ENCODE assay signal across 8 cellular contexts in the genomic region with DNA sequence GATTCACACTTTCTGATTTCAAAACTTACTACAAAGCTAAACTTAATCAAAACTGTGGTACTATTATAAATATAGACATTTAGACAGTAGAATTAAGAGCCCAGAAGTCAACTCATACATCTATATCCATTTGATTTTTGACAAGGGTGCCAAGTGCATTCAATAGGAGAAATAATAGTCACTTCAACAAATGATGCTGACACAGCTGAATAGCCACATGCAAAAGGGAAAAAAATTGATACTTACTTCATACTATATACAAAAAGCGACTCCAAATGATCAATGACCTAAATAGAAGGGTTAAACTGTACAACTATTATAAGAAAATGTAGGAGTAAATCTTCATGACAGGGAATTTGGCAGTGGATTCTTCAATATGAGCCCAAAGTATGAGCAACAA. TPM values are rescaled to one million over a fixed set of nuclear protein-coding genes. Genes with fewer than 3 reads are reported as not detected.
"Had no signal": no experiment of that assay in that cellular context is flagged by ENCODE, and none has a peak within 500 bp of the region (broad histone marks: within the 10 kb centered on the region; RNA-seq: fewer than 3 reads in every experiment).

No MANE protein-coding gene starts in this region.

- H3K27me3 Mint-ChIP-seq: IgD-negative memory B cell had no signal

- H3K27ac Mint-ChIP-seq: IgD-negative memory B cell had no signal

- H3K4me3 Mint-ChIP-seq: IgD-negative memory B cell had no signal

- DNase-seq: Karpas-422, KBM-7, KG1 had no signal

- H3K36me3 Mint-ChIP-seq: IgD-negative memory B cell had no signal

- H3K4me2 ChIP-seq: KMS-11 had no signal

- FAIRE-seq: HTR-8/SVneo had no signal

- H3K27ac ChIP-seq: HL-60, KMS-11 had no signal

- H3K9ac ChIP-seq: KMS-11 had no signal

RNA-seq across cellular contexts. Expression of a gene that starts 40.7 kb away (rescaled TPM):
- total RNA-seq: HT-29 had no signal
- polyA plus RNA-seq: IgD-negative memory B cell had no signal
